32 cellular contexts compared by ENCODE assay signal in genomic region chr1:152014943-152015342, GRCh38.
"Had no signal": no experiment of that assay in that cellular context is flagged by ENCODE, and none has a peak within 500 bp of the region (broad histone marks: within the 10 kb centered on the region; RNA-seq: fewer than 3 reads in every experiment).

No MANE protein-coding gene starts in this region.

- H3K4me1 Mint-ChIP-seq: activated B cell treated with CpG ODN at 0.5 μM for 24 hours; activated naive CD8-positive, alpha-beta T cell treated with anti-CD3 and anti-CD28 coated beads, Interleukin-2, amount 50 U/mL, for 24 hours had no signal

- H3K9me3 Mint-ChIP-seq: activated B cell treated with CpG ODN at 0.5 μM for 24 hours; activated CD8-positive, alpha-beta T cell treated with anti-CD3 and anti-CD28 coated beads for 36 hours; activated naive CD4-positive, alpha-beta T cell treated with anti-CD3 and anti-CD28 coated beads for 36 hours; activated naive CD4-positive, alpha-beta T cell treated with anti-CD3 and anti-CD28 coated beads, Interleukin-2, amount 50 U/mL, for 24 hours; activated naive CD8-positive, alpha-beta T cell treated with anti-CD3 and anti-CD28 coated beads for 36 hours; activated naive CD8-positive, alpha-beta T cell treated with anti-CD3 and anti-CD28 coated beads, Interleukin-2, amount 50 U/mL, for 24 hours; effector memory CD8-positive, alpha-beta T cell; T-cell; T-helper 1 cell treated with Interleukin-12 subunit alpha and Interleukin-12 subunit beta and Interleukin-4 antibody, amounts not matched to agents 30 μg/mL and 1 μg/mL, for 36 hours; T-helper 2 cell treated with Interferon-gamma antibody and Interleukin-4, amounts not matched to agents 5 μg/mL and 100 μg/mL, for 36 hours had no signal

- H3K4me1 ChIP-seq: adrenal gland, body of pancreas had no signal

- ATAC-seq: activated CD4-positive, CD25-positive, alpha-beta regulatory T cell treated with anti-CD3 and anti-CD28 coated beads, Interleukin-2, amount 50 U/mL, for 24 hours; activated CD8-positive, alpha-beta T cell treated with anti-CD3 and anti-CD28 coated beads for 36 hours; activated naive CD8-positive, alpha-beta T cell treated with anti-CD3 and anti-CD28 coated beads, Interleukin-2, amount 50 U/mL, for 24 hours; body of pancreas; effector memory CD8-positive, alpha-beta T cell; T-cell had no signal

- H3K27ac Mint-ChIP-seq: activated B cell treated with CpG ODN at 0.5 μM for 24 hours; activated CD8-positive, alpha-beta T cell treated with anti-CD3 and anti-CD28 coated beads for 36 hours; activated naive CD4-positive, alpha-beta T cell treated with anti-CD3 and anti-CD28 coated beads for 36 hours; activated naive CD4-positive, alpha-beta T cell treated with anti-CD3 and anti-CD28 coated beads, Interleukin-2, amount 50 U/mL, for 24 hours; activated naive CD8-positive, alpha-beta T cell treated with anti-CD3 and anti-CD28 coated beads for 36 hours; activated naive CD8-positive, alpha-beta T cell treated with anti-CD3 and anti-CD28 coated beads, Interleukin-2, amount 50 U/mL, for 24 hours; effector memory CD8-positive, alpha-beta T cell; T-cell; T-helper 1 cell treated with Interleukin-12 subunit alpha and Interleukin-12 subunit beta and Interleukin-4 antibody, amounts not matched to agents 30 μg/mL and 1 μg/mL, for 36 hours; T-helper 2 cell treated with Interferon-gamma antibody and Interleukin-4, amounts not matched to agents 5 μg/mL and 100 μg/mL, for 36 hours had no signal

- H3K4me3 ChIP-seq: adrenal gland, body of pancreas, esophagus squamous epithelium had no signal

- H3K4me3 Mint-ChIP-seq: activated B cell treated with CpG ODN at 0.5 μM for 24 hours; activated CD8-positive, alpha-beta T cell treated with anti-CD3 and anti-CD28 coated beads for 36 hours; activated naive CD4-positive, alpha-beta T cell treated with anti-CD3 and anti-CD28 coated beads for 36 hours; activated naive CD4-positive, alpha-beta T cell treated with anti-CD3 and anti-CD28 coated beads, Interleukin-2, amount 50 U/mL, for 24 hours; activated naive CD8-positive, alpha-beta T cell treated with anti-CD3 and anti-CD28 coated beads for 36 hours; activated naive CD8-positive, alpha-beta T cell treated with anti-CD3 and anti-CD28 coated beads, Interleukin-2, amount 50 U/mL, for 24 hours; effector memory CD8-positive, alpha-beta T cell; T-cell; T-helper 1 cell treated with Interleukin-12 subunit alpha and Interleukin-12 subunit beta and Interleukin-4 antibody, amounts not matched to agents 30 μg/mL and 1 μg/mL, for 36 hours; T-helper 2 cell treated with Interferon-gamma antibody and Interleukin-4, amounts not matched to agents 5 μg/mL and 100 μg/mL, for 36 hours had no signal

- H3K36me3 ChIP-seq: adrenal gland, esophagus squamous epithelium, WERI-Rb-1 had no signal

- DNase-seq: activated B cell treated with CpG ODN at 0.5 μM for 24 hours; activated CD4-positive, alpha-beta T cell treated with anti-CD3 and anti-CD28 coated beads for 48 hours; activated CD4-positive, alpha-beta T cell treated with anti-CD3 and anti-CD28 coated beads, Interleukin-2, amount 50 U/mL, for 1 hour; activated CD4-positive, alpha-beta T cell treated with anti-CD3 and anti-CD28 coated beads, Interleukin-2, amount 50 U/mL, for 48 hours; activated CD8-positive, alpha-beta memory T cell treated with anti-CD3 and anti-CD28 coated beads for 24 hours; activated CD8-positive, alpha-beta T cell treated with anti-CD3 and anti-CD28 coated beads for 36 hours; activated effector memory CD4-positive, alpha-beta T cell treated with Interleukin-2 at 50 U/mL for 16 hours; activated naive CD4-positive, alpha-beta T cell treated with anti-CD3 and anti-CD28 coated beads for 36 hours; activated naive CD8-positive, alpha-beta T cell treated with anti-CD3 and anti-CD28 coated beads for 36 hours; activated naive CD8-positive, alpha-beta T cell treated with anti-CD3 and anti-CD28 coated beads, Interleukin-2, amount 50 U/mL, for 24 hours; activated T-cell treated with anti-CD3 and anti-CD28 coated beads, Interleukin-2, amount 50 U/mL, for 48 hours; adrenal gland; amygdala; aorta; body of pancreas; caudate nucleus; cortex of kidney; dermis blood vessel endothelial cell; effector CD4-positive, alpha-beta T cell; effector memory CD8-positive, alpha-beta T cell; erythroblast; esophagus squamous epithelium; foreskin melanocyte; head of caudate nucleus; SW 1271; T-cell; T1000; WERI-Rb-1 had no signal

- H3K36me3 Mint-ChIP-seq: activated naive CD4-positive, alpha-beta T cell treated with anti-CD3 and anti-CD28 coated beads, Interleukin-2, amount 50 U/mL, for 24 hours; activated naive CD8-positive, alpha-beta T cell treated with anti-CD3 and anti-CD28 coated beads for 36 hours; T-cell had no signal

- H3K27me3 ChIP-seq: adrenal gland, body of pancreas, esophagus squamous epithelium had no signal

- H3K27ac ChIP-seq: adrenal gland, body of pancreas, esophagus squamous epithelium, WERI-Rb-1 had no signal

- H3K9me3 ChIP-seq: adrenal gland, body of pancreas, esophagus squamous epithelium had no signal
